In genomic region chr6:75611011-75611701, GRCh38 we compare ENCODE assay signal across 1 cellular context.
TF ChIP-seq lines count a peak whose summit lies in the region.

No MANE protein-coding gene starts in this region.

TF ChIP-seq in GM12878, 131 proteins besides CTCF, POLR2A, EP300 and RAD21:
- TF ChIP-seq ZBTB11 (CRISPR knock-in tag; IDR thresholded peaks at IDR 0.05) (no peak), SIX5 (IDR thresholded peaks at IDR 0.05; ENCODE audit: low read depth, low read length, severe bottlenecking) (no peak), HDAC6 (IDR thresholded peaks at IDR 0.05; ENCODE audit: unreplicated experiment) (no peak), RAD51 (IDR thresholded peaks at IDR 0.05) (no peak), CREB1 (IDR thresholded peaks at IDR 0.05; ENCODE audit: low read depth) (no peak), BACH1 (IDR thresholded peaks at IDR 0.05; ENCODE audit: borderline replicate concordance) (no peak), ASH2L (IDR thresholded peaks at IDR 0.05; ENCODE audit: borderline replicate concordance, low read depth) (no peak), CBFB (IDR thresholded peaks at IDR 0.05; ENCODE audit: low read depth) (no peak), JUND (IDR thresholded peaks at IDR 0.05; ENCODE audit: low read depth, low read length) (no peak), ZBED1 (IDR thresholded peaks at IDR 0.05; ENCODE audit: borderline replicate concordance) (no peak), CREM (IDR thresholded peaks at IDR 0.05; ENCODE audit: low read depth) (no peak), SREBF2 (IDR thresholded peaks at IDR 0.05; ENCODE audit: low read length) (no peak), POLR2AphosphoS5 (IDR thresholded peaks at IDR 0.05; ENCODE audit: low read length) (no peak)
- TF ChIP-seq, protein P1, sequence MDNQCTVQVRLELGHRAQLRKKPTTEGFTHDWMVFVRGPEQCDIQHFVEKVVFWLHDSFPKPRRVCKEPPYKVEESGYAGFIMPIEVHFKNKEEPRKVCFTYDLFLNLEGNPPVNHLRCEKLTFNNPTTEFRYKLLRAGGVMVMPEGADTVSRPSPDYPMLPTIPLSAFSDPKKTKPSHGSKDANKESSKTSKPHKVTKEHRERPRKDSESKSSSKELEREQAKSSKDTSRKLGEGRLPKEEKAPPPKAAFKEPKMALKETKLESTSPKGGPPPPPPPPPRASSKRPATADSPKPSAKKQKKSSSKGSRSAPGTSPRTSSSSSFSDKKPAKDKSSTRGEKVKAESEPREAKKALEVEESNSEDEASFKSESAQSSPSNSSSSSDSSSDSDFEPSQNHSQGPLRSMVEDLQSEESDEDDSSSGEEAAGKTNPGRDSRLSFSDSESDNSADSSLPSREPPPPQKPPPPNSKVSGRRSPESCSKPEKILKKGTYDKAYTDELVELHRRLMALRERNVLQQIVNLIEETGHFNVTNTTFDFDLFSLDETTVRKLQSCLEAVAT (IDR thresholded peaks at IDR 0.05), result no peak
- TF ChIP-seq, protein P2, sequence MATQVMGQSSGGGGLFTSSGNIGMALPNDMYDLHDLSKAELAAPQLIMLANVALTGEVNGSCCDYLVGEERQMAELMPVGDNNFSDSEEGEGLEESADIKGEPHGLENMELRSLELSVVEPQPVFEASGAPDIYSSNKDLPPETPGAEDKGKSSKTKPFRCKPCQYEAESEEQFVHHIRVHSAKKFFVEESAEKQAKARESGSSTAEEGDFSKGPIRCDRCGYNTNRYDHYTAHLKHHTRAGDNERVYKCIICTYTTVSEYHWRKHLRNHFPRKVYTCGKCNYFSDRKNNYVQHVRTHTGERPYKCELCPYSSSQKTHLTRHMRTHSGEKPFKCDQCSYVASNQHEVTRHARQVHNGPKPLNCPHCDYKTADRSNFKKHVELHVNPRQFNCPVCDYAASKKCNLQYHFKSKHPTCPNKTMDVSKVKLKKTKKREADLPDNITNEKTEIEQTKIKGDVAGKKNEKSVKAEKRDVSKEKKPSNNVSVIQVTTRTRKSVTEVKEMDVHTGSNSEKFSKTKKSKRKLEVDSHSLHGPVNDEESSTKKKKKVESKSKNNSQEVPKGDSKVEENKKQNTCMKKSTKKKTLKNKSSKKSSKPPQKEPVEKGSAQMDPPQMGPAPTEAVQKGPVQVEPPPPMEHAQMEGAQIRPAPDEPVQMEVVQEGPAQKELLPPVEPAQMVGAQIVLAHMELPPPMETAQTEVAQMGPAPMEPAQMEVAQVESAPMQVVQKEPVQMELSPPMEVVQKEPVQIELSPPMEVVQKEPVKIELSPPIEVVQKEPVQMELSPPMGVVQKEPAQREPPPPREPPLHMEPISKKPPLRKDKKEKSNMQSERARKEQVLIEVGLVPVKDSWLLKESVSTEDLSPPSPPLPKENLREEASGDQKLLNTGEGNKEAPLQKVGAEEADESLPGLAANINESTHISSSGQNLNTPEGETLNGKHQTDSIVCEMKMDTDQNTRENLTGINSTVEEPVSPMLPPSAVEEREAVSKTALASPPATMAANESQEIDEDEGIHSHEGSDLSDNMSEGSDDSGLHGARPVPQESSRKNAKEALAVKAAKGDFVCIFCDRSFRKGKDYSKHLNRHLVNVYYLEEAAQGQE (IDR thresholded peaks at IDR 0.05; ENCODE audit: low read depth, low read length), result no peak
- TF ChIP-seq, protein P3, sequence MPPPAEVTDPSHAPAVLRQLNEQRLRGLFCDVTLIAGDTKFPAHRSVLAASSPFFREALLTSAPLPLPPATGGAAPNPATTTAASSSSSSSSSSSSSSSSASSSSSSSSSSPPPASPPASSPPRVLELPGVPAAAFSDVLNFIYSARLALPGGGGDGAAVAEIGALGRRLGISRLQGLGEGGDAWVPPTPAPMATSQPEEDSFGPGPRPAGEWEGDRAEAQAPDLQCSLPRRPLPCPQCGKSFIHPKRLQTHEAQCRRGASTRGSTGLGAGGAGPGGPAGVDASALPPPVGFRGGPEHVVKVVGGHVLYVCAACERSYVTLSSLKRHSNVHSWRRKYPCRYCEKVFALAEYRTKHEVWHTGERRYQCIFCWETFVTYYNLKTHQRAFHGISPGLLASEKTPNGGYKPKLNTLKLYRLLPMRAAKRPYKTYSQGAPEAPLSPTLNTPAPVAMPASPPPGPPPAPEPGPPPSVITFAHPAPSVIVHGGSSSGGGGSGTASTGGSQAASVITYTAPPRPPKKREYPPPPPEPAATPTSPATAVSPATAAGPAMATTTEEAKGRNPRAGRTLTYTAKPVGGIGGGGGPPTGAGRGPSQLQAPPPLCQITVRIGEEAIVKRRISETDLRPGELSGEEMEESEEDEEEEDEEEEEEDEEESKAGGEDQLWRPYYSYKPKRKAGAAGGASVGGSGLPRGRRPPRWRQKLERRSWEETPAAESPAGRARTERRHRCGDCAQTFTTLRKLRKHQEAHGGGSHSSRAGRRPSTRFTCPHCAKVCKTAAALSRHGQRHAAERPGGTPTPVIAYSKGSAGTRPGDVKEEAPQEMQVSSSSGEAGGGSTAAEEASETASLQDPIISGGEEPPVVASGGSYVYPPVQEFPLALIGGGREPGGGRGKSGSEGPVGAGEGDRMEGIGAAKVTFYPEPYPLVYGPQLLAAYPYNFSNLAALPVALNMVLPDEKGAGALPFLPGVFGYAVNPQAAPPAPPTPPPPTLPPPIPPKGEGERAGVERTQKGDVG (CRISPR knock-in tag; IDR thresholded peaks at IDR 0.05), result no peak
- TF ChIP-seq, protein P4, sequence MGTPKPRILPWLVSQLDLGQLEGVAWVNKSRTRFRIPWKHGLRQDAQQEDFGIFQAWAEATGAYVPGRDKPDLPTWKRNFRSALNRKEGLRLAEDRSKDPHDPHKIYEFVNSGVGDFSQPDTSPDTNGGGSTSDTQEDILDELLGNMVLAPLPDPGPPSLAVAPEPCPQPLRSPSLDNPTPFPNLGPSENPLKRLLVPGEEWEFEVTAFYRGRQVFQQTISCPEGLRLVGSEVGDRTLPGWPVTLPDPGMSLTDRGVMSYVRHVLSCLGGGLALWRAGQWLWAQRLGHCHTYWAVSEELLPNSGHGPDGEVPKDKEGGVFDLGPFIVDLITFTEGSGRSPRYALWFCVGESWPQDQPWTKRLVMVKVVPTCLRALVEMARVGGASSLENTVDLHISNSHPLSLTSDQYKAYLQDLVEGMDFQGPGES (IDR thresholded peaks at IDR 0.05), result no peak
